1 cellular context compared by ENCODE assay signal in the genomic region with DNA sequence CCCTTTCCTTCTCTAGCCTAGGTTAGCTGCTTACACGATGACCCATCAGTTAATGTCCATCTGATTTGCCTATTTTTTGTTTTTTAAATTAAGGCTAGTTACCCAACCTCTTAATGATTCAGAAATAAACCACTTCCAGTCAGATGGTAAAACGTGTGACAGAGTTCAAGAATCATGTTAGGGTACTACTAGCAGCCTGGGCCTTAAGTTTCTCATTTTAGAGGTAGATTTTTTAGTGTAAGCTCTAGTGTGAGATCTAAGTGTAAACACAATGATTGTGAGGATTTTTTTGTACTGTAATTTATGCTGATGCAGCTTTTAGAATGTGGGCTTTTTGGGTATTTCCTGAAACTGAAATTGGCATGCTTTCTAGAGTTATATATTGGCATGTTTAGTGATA.
A peak's percentile ranks its signal among the peaks of the same experiment; 100 is the strongest.
TF ChIP-seq lines count a peak whose summit lies in the region.

No MANE protein-coding gene starts in this region.

TF ChIP-seq in K562, 482 proteins besides CTCF, POLR2A, EP300 and RAD21 (continued from another document):
- TF ChIP-seq MAFG (tag; conservative IDR thresholded peaks at IDR 0.05) (peak; percentile 47; the same call in 1 of the 2 replicates), MAFF (IDR thresholded peaks at IDR 0.05; ENCODE audit: low read length) (peak; percentile 8; the same call in 1 of the 2 replicates)
- TF ChIP-seq, protein P1, sequence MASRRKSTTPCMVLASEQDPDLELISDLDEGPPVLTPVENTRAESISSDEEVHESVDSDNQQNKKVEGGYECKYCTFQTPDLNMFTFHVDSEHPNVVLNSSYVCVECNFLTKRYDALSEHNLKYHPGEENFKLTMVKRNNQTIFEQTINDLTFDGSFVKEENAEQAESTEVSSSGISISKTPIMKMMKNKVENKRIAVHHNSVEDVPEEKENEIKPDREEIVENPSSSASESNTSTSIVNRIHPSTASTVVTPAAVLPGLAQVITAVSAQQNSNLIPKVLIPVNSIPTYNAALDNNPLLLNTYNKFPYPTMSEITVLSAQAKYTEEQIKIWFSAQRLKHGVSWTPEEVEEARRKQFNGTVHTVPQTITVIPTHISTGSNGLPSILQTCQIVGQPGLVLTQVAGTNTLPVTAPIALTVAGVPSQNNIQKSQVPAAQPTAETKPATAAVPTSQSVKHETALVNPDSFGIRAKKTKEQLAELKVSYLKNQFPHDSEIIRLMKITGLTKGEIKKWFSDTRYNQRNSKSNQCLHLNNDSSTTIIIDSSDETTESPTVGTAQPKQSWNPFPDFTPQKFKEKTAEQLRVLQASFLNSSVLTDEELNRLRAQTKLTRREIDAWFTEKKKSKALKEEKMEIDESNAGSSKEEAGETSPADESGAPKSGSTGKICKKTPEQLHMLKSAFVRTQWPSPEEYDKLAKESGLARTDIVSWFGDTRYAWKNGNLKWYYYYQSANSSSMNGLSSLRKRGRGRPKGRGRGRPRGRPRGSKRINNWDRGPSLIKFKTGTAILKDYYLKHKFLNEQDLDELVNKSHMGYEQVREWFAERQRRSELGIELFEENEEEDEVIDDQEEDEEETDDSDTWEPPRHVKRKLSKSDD (conservative IDR thresholded peaks at IDR 0.05; ENCODE audit: low read length) = no peak
